8 cellular contexts compared by ENCODE assay signal in genomic region chr11:129279326-129280026, GRCh38.
A peak's percentile ranks its signal among the peaks of the same experiment; 100 is the strongest.
DNase-seq lines count a peak whose midpoint lies in the region; ATAC-seq and TF ChIP-seq lines count a peak whose summit lies in the region.

No MANE protein-coding gene starts in this region.

- TF ChIP-seq CTCF in AG09309 (IDR thresholded peaks at IDR 0.05; ENCODE audit: control insufficient read depth, insufficient read depth, low read depth, low read length, missing control alignments): no peak

- H3K4me1 Mint-ChIP-seq in activated naive CD4-positive, alpha-beta T cell treated with anti-CD3 and anti-CD28 coated beads, Interleukin-2, amount 10 ng/mL, durations not matched to agents 7 days and 5 days: peaks cover 38% of the 10 kb centered on the region

- H3K36me3 ChIP-seq in HUES6 (ENCODE audit: control insufficient read depth, insufficient read depth, low read length): no peaks in the 10 kb centered on the region

- H3K27me3 ChIP-seq in HUES6 (ENCODE audit: control insufficient read depth, insufficient read depth, low read length): peaks cover 23% of the 10 kb centered on the region

- peaks cover 29% of the 10 kb centered on the region for H3K27me3 Mint-ChIP-seq in activated naive CD4-positive, alpha-beta T cell treated with anti-CD3 and anti-CD28 coated beads, Interleukin-2, amount 10 ng/mL, durations not matched to agents 7 days and 5 days

- CTCF ChIA-PET in activated naive CD4-positive, alpha-beta T cell treated with anti-CD3 and anti-CD28 coated beads, Interleukin-2, amount 10 ng/mL, durations not matched to agents 7 days and 5 days (lab: Charles Lee): interaction anchor here (0.7 to 1.1 kb wide), 2 partner anchors 13 to 52 kb away, joined by 3 read pairs; no protein-coding TSS in a partner anchor

- peak overlapping the region; percentile 66 for H3K9ac ChIP-seq in HUES6 (ENCODE audit: low read length)

- H3K4me1 ChIP-seq in HUES6 (ENCODE audit: control insufficient read depth, insufficient read depth, low read length): peaks cover 37% of the 10 kb centered on the region

- H3K36me3 Mint-ChIP-seq in activated naive CD4-positive, alpha-beta T cell treated with anti-CD3 and anti-CD28 coated beads, Interleukin-2, amount 10 ng/mL, durations not matched to agents 7 days and 5 days: no peaks in the 10 kb centered on the region

- no peaks in the 10 kb centered on the region for H3K9me3 Mint-ChIP-seq in activated naive CD4-positive, alpha-beta T cell treated with anti-CD3 and anti-CD28 coated beads, Interleukin-2, amount 10 ng/mL, durations not matched to agents 7 days and 5 days

- H3K4me3 Mint-ChIP-seq in activated naive CD4-positive, alpha-beta T cell treated with anti-CD3 and anti-CD28 coated beads, Interleukin-2, amount 10 ng/mL, durations not matched to agents 7 days and 5 days: peak overlapping the region; percentile 70

- peak; percentile 81 for ATAC-seq in GM19351 (IDR thresholded peaks at IDR 0.05; ENCODE audit: unreplicated experiment)

- peak overlapping the region; percentile 54 for H3K4me3 ChIP-seq in AG09309 (ENCODE audit: control insufficient read depth, low read depth, low read length)
- H3K4me3 ChIP-seq in HUES6 (ENCODE audit: low read depth, low read length): peak overlapping the region; percentile 77

- peak overlapping the region; percentile 61 for H3K27ac Mint-ChIP-seq in activated naive CD4-positive, alpha-beta T cell treated with anti-CD3 and anti-CD28 coated beads, Interleukin-2, amount 10 ng/mL, durations not matched to agents 7 days and 5 days

- DNase-seq in AG09309 (ENCODE audit: low read depth) (peak; percentile 10), RPMI8226 (peak; percentile 73), glomerular visceral epithelial cell (ENCODE audit: extremely low spot score) (peak; percentile 82), nucleus accumbens (lab: John Stamatoyannopoulos, UW) (peak in 55 of 56 donors; percentile 14 to 89 (median 72)), superior temporal gyrus (ENCODE audit: extremely low spot score) (peak; percentile 74)
- DNase-seq in activated naive CD4-positive, alpha-beta T cell treated with anti-CD3 and anti-CD28 coated beads, Interleukin-2, amount 10 ng/mL, durations not matched to agents 7 days and 5 days: peak; percentile 82

- no peaks in the 10 kb centered on the region for H3K9me3 ChIP-seq in HUES6 (ENCODE audit: control insufficient read depth, insufficient read depth, low read depth, low read length)

- no peak overlapping the region for H3K27ac ChIP-seq in HUES6 (ENCODE audit: low read depth, low read length)

Comparison
In these comparisons a context has a peak if more than half of its experiments do, and no peak if none do; other contexts are left out.
1. DNase-seq: peak in every context shown above with its lines; median percentile 82 in activated naive CD4-positive, alpha-beta T cell treated with anti-CD3 and anti-CD28 coated beads, Interleukin-2, amount 10 ng/mL, durations not matched to agents 7 days and 5 days; 82 in glomerular visceral epithelial cell; 74 in superior temporal gyrus; 73 in RPMI8226; 72 in nucleus accumbens; 10 in AG09309.